34 cellular contexts compared by ENCODE assay signal in genomic region chr2:60634443-60634842, GRCh38.
DNase-seq lines count a peak whose midpoint lies in the region; ATAC-seq, FAIRE-seq and TF ChIP-seq lines count a peak whose summit lies in the region.
"Had no signal": no experiment of that assay in that cellular context is flagged by ENCODE, and none has a peak within 500 bp of the region (broad histone marks: within the 10 kb centered on the region; RNA-seq: fewer than 3 reads in every experiment).

No MANE protein-coding gene starts in this region.

- POLR2A ChIA-PET in activated CD8-positive, alpha-beta T cell treated with anti-CD3 and anti-CD28 coated beads for 36 hours (lab: Charles Lee): no interaction called here

- H3K4me3 ChIP-seq in small intestine (ENCODE audit: low read depth in 1 of 2, low read length in 2 of 2): no peak overlapping the region
- H3K4me3 ChIP-seq: ascending aorta, left ventricle myocardium inferior, neural progenitor cell, right atrium auricular region, SJSA1, spleen, thyroid gland, vagina had no signal

- ATAC-seq in activated CD8-positive, alpha-beta T cell treated with anti-CD3 and anti-CD28 coated beads for 36 hours: no peak
- ATAC-seq: effector memory CD8-positive, alpha-beta T cell; stimulated activated naive CD8-positive, alpha-beta T cell treated with anti-CD3 and anti-CD28 coated beads, Interleukin-15, amount 100 ng/mL, for 72 hours had no signal

- H3K27me3 ChIP-seq in small intestine (ENCODE audit: control insufficient read depth in 2 of 2, insufficient read depth in 2 of 2, low read length in 2 of 2): peaks cover 0 to 2% of the 10 kb centered on the region in 2 donors
- H3K27me3 ChIP-seq: ascending aorta, BE2C, neural progenitor cell, right atrium auricular region, SJSA1, thyroid gland, vagina had no signal

- no peak for FAIRE-seq in small intestine (lab: Jason Lieb, UNC)
- FAIRE-seq: GM12892 had no signal

- no peaks in the 10 kb centered on the region for H3K36me3 Mint-ChIP-seq in brain
- H3K36me3 Mint-ChIP-seq in activated CD8-positive, alpha-beta T cell treated with anti-CD3 and anti-CD28 coated beads for 36 hours (ENCODE audit: low read depth): no peaks in the 10 kb centered on the region
- H3K36me3 Mint-ChIP-seq in endothelial cell (ENCODE audit: low read depth, unreplicated experiment): no peaks in the 10 kb centered on the region
- H3K36me3 Mint-ChIP-seq: activated naive CD8-positive, alpha-beta T cell treated with anti-CD3 and anti-CD28 coated beads for 36 hours; immature natural killer cell; neural progenitor cell had no signal

- TF ChIP-seq CTCF in brain (conservative IDR thresholded peaks at IDR 0.05): no peak
- TF ChIP-seq CTCF in activated CD8-positive, alpha-beta T cell treated with anti-CD3 and anti-CD28 coated beads for 36 hours (IDR thresholded peaks at IDR 0.05): no peak
- TF ChIP-seq CTCF in endothelial cell (IDR thresholded peaks at IDR 0.05; ENCODE audit: unreplicated experiment): no peak

- H3K4me3 Mint-ChIP-seq in brain: no peak overlapping the region
- no peak overlapping the region for H3K4me3 Mint-ChIP-seq in activated CD8-positive, alpha-beta T cell treated with anti-CD3 and anti-CD28 coated beads for 36 hours
- H3K4me3 Mint-ChIP-seq in endothelial cell (ENCODE audit: unreplicated experiment): no peak overlapping the region
- H3K4me3 Mint-ChIP-seq: activated B cell treated with CpG ODN at 0.5 μM for 24 hours; activated CD4-positive, alpha-beta T cell treated with anti-CD3 and anti-CD28 coated beads, Interleukin-2, amount 10 ng/mL, durations not matched to agents 7 days and 5 days; activated naive CD8-positive, alpha-beta T cell treated with anti-CD3 and anti-CD28 coated beads for 36 hours; activated T-cell treated with anti-CD3 and anti-CD28 coated beads, Interleukin-2, amount 50 U/mL, for 24 hours; central memory CD8-positive, alpha-beta T cell; effector memory CD8-positive, alpha-beta T cell; immature natural killer cell; neural progenitor cell; stimulated activated naive CD8-positive, alpha-beta T cell treated with anti-CD3 and anti-CD28 coated beads, Interleukin-15, amount 100 ng/mL, for 72 hours had no signal

- 12 to 65% (median 33%) methylated on average over 1 of the region's 1 CpG for WGBS in small intestine, 3 donors

- intact Hi-C loops in activated CD8-positive, alpha-beta T cell treated with anti-CD3 and anti-CD28 coated beads for 36 hours (cut with micrococcal nuclease): no loop called here

- peak overlapping the region in 3 of 5 experiments; percentile 10 to 67 (median 62) for H3K27ac Mint-ChIP-seq in brain
- no peak overlapping the region for H3K27ac Mint-ChIP-seq in activated CD8-positive, alpha-beta T cell treated with anti-CD3 and anti-CD28 coated beads for 36 hours
- no peak overlapping the region for H3K27ac Mint-ChIP-seq in endothelial cell (ENCODE audit: unreplicated experiment)
- H3K27ac Mint-ChIP-seq: activated B cell treated with CpG ODN at 0.5 μM for 24 hours; activated CD4-positive, alpha-beta T cell treated with anti-CD3 and anti-CD28 coated beads, Interleukin-2, amount 10 ng/mL, durations not matched to agents 7 days and 5 days; activated naive CD8-positive, alpha-beta T cell treated with anti-CD3 and anti-CD28 coated beads for 36 hours; activated T-cell treated with anti-CD3 and anti-CD28 coated beads, Interleukin-2, amount 50 U/mL, for 24 hours; effector memory CD8-positive, alpha-beta T cell; immature natural killer cell; neural progenitor cell; stimulated activated naive CD8-positive, alpha-beta T cell treated with anti-CD3 and anti-CD28 coated beads, Interleukin-15, amount 100 ng/mL, for 72 hours had no signal

- H3K27me3 Mint-ChIP-seq in brain (peaks cover 9% of the 10 kb centered on the region), endothelial cell (ENCODE audit: unreplicated experiment) (no peaks in the 10 kb centered on the region)
- peaks cover 3% of the 10 kb centered on the region for H3K27me3 Mint-ChIP-seq in activated CD8-positive, alpha-beta T cell treated with anti-CD3 and anti-CD28 coated beads for 36 hours
- H3K27me3 Mint-ChIP-seq: activated naive CD8-positive, alpha-beta T cell treated with anti-CD3 and anti-CD28 coated beads for 36 hours had no signal

- peaks cover 0 to 3% (median 0%) of the 10 kb centered on the region in 5 experiments for H3K9me3 Mint-ChIP-seq in brain
- H3K9me3 Mint-ChIP-seq in activated CD8-positive, alpha-beta T cell treated with anti-CD3 and anti-CD28 coated beads for 36 hours: no peaks in the 10 kb centered on the region
- H3K9me3 Mint-ChIP-seq in endothelial cell (ENCODE audit: unreplicated experiment): no peaks in the 10 kb centered on the region
- H3K9me3 Mint-ChIP-seq: activated B cell treated with CpG ODN at 0.5 μM for 24 hours; activated CD4-positive, alpha-beta T cell treated with anti-CD3 and anti-CD28 coated beads, Interleukin-2, amount 10 ng/mL, durations not matched to agents 7 days and 5 days; activated naive CD8-positive, alpha-beta T cell treated with anti-CD3 and anti-CD28 coated beads for 36 hours; activated T-cell treated with anti-CD3 and anti-CD28 coated beads, Interleukin-2, amount 50 U/mL, for 24 hours; central memory CD8-positive, alpha-beta T cell; effector memory CD8-positive, alpha-beta T cell; immature natural killer cell; neural progenitor cell; stimulated activated naive CD8-positive, alpha-beta T cell treated with anti-CD3 and anti-CD28 coated beads, Interleukin-15, amount 100 ng/mL, for 72 hours had no signal

- H3K4me1 ChIP-seq in small intestine (ENCODE audit: control insufficient read depth in 2 of 2, insufficient read depth in 1 of 2, low read depth in 1 of 2, low read length in 1 of 2): no peaks in the 10 kb centered on the region
- H3K4me1 ChIP-seq: ascending aorta, BE2C, left ventricle myocardium inferior, neural progenitor cell, parathyroid adenoma, right atrium auricular region, SJSA1, spleen, vagina had no signal

- DNase-seq in HT1080 (ENCODE audit: low read depth): peak; percentile 24
- DNase-seq in iris pigment epithelial cell (ENCODE audit: low read depth): peak; percentile 2
- peak; percentile 73 for DNase-seq in small intestine
- DNase-seq in DMS79 treated with DMSO at 0.1 percent for 48 hours (lab: John Stamatoyannopoulos, UW): no peak
- no peak for DNase-seq in activated CD8-positive, alpha-beta T cell treated with anti-CD3 and anti-CD28 coated beads for 36 hours
- no peak for DNase-seq in endothelial cell (ENCODE audit: low spot score)
- DNase-seq: activated B cell treated with CpG ODN at 0.5 μM for 24 hours; activated CD4-positive, alpha-beta T cell treated with anti-CD3 and anti-CD28 coated beads, Interleukin-2, amount 10 ng/mL, durations not matched to agents 7 days and 5 days; activated gamma-delta T cell; activated naive CD8-positive, alpha-beta T cell treated with anti-CD3 and anti-CD28 coated beads for 36 hours; activated T-cell treated with anti-CD3 and anti-CD28 coated beads, Interleukin-2, amount 50 U/mL, for 24 hours; BE2C; effector memory CD8-positive, alpha-beta T cell; HCEC 1CT; immature natural killer cell; Kasumi-1; left ventricle myocardium inferior; mesenchymal stem cell; NCI-H1436 treated with DMSO at 0.1 percent for 48 hours; RPMI8226; spleen; stimulated activated CD4-positive, alpha-beta T cell treated with anti-CD3 and anti-CD28 coated beads, Interleukin-2, amount 100 ng/mL, for 24 hours; stimulated activated naive CD8-positive, alpha-beta T cell treated with anti-CD3 and anti-CD28 coated beads, Interleukin-15, amount 100 ng/mL, for 72 hours; T1000; thyroid gland had no signal

- H3K4me1 Mint-ChIP-seq in brain: peaks cover 36% of the 10 kb centered on the region
- H3K4me1 Mint-ChIP-seq in activated CD8-positive, alpha-beta T cell treated with anti-CD3 and anti-CD28 coated beads for 36 hours (ENCODE audit: low read depth): no peaks in the 10 kb centered on the region
- peaks cover 5% of the 10 kb centered on the region for H3K4me1 Mint-ChIP-seq in endothelial cell (ENCODE audit: unreplicated experiment)
- H3K4me1 Mint-ChIP-seq: activated B cell treated with CpG ODN at 0.5 μM for 24 hours; activated CD4-positive, alpha-beta T cell treated with anti-CD3 and anti-CD28 coated beads, Interleukin-2, amount 10 ng/mL, durations not matched to agents 7 days and 5 days; activated naive CD8-positive, alpha-beta T cell treated with anti-CD3 and anti-CD28 coated beads for 36 hours; central memory CD8-positive, alpha-beta T cell; immature natural killer cell; stimulated activated naive CD8-positive, alpha-beta T cell treated with anti-CD3 and anti-CD28 coated beads, Interleukin-15, amount 100 ng/mL, for 72 hours had no signal

- no peak overlapping the region for H3K27ac ChIP-seq in small intestine (ENCODE audit: low read depth in 1 of 2, low read length in 1 of 2)
- H3K27ac ChIP-seq: ascending aorta, left ventricle myocardium inferior, neural progenitor cell, parathyroid adenoma, right atrium auricular region, SJSA1, spleen, thyroid gland, vagina had no signal

- H3K36me3 ChIP-seq in small intestine (ENCODE audit: control insufficient read depth in 2 of 2, insufficient read depth in 2 of 2, low read length in 2 of 2): no peaks in the 10 kb centered on the region
- H3K36me3 ChIP-seq: ascending aorta, BE2C, left ventricle myocardium inferior, neural progenitor cell, right atrium auricular region, SJSA1, spleen, thyroid gland, vagina had no signal

- CTCF ChIA-PET in activated CD8-positive, alpha-beta T cell treated with anti-CD3 and anti-CD28 coated beads for 36 hours (lab: Charles Lee): interaction anchor here (1.3 kb wide), 2 partner anchors 40 to 41 kb away, joined by 3 read pairs; no protein-coding TSS in a partner anchor

- H3K9me3 ChIP-seq in small intestine (ENCODE audit: control insufficient read depth, low read depth): no peaks in the 10 kb centered on the region
- H3K9me3 ChIP-seq: ascending aorta, BE2C, left ventricle myocardium inferior, right atrium auricular region, SJSA1, spleen, thyroid gland, vagina had no signal

Comparison
In these comparisons a context has a peak if more than half of its experiments do, and no peak if none do; other contexts are left out.
1. DNase-seq: peak in HT1080 (single experiment), iris pigment epithelial cell (single experiment) and small intestine (single experiment); none in DMS79 treated with DMSO at 0.1 percent for 48 hours (single experiment), activated CD8-positive, alpha-beta T cell treated with anti-CD3 and anti-CD28 coated beads for 36 hours (single experiment) and endothelial cell (single experiment).
2. H3K27ac Mint-ChIP-seq: peak in brain (3 of 5); none in activated CD8-positive, alpha-beta T cell treated with anti-CD3 and anti-CD28 coated beads for 36 hours (single experiment) and endothelial cell (single experiment).